In the genomic region with DNA sequence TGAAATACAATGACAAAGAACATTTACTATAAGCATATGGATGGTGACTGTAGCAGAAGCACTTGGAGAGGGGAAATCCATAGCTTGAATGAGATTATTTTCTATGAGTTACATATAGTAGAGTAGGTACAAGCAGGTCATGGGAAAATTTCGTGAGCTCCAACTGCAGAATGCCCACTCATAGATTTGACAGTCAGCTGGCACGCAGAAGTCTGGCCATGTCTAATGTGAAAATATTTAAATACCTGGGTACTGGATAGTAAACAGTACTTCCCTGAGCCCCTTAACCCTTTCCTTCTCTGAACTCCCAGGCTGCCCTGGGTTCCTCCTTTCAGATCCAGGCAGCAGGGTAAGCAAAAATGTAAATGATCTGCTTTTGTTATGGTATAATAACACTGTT, we compare ENCODE assay signal across 8 cellular contexts.
"Had no signal": no experiment of that assay in that cellular context is flagged by ENCODE, and none has a peak within 500 bp of the region (broad histone marks: within the 10 kb centered on the region; RNA-seq: fewer than 3 reads in every experiment).

No MANE protein-coding gene starts in this region.

- H3K4me3 ChIP-seq: GM12878 had no signal

- FAIRE-seq: G401.6, GM12878, GM12891, GM12892, GM18507, GM19239 had no signal

- DNase-seq: GDM1, GF-D8 had no signal

- ATAC-seq: GM12878 had no signal
